8 cellular contexts compared by ENCODE assay signal in the genomic region with DNA sequence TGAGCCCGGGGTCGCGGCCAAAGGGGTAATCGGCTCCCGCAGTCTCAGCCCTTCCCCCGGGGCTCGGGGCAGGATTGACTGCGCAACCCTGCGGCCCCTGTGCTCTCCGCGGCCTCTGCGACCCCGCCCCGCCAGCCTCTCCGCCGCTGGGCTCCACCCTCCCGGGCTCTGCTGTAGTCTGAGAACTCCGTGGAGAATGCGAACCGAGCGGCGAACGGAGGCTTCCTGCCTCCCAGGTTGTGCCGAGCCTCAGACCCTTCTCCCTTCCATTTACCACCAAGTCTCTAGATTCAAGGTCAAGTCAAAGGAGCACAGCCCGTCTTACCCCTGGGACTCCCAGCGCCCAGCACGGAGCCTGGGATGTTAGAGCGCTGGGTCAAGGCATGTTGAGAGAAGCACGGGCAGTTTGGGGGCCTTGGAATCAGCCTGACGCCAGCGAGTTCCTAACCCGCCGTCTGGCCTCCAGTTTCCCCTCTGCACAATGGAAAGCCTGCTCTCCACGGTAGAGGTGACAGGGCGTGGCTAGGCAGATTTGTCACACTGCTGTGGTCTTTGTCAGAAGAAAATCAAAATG. TPM values are rescaled to one million over a fixed set of nuclear protein-coding genes. Genes with fewer than 3 reads are reported as not detected.
A peak's percentile ranks its signal among the peaks of the same experiment; 100 is the strongest.
DNase-seq lines count a peak whose midpoint lies in the region; ATAC-seq, FAIRE-seq and TF ChIP-seq lines count a peak whose summit lies in the region.

No MANE protein-coding gene starts in this region.

- H3K4me2 ChIP-seq in SU-DHL-6 (ENCODE audit: low read depth, low read length, poor library complexity, severe bottlenecking) = peak overlapping the region; percentile 21
- peak overlapping the region; percentile 94 for H3K4me2 ChIP-seq in smooth muscle cell

- no peaks in the 10 kb centered on the region for H3K9me2 ChIP-seq in SU-DHL-6 (replicated peaks; ENCODE audit: insufficient read depth, low read length)

- WGBS in smooth muscle cell (ENCODE audit: low lambda C conversion rate) = 3% methylated on average over 32 of the region's 35 CpGs

- no peaks in the 10 kb centered on the region for H3K9me3 ChIP-seq in SU-DHL-6 (ENCODE audit: insufficient read depth, low read length)
- H3K9me3 ChIP-seq in smooth muscle cell (replicated peaks; ENCODE audit: low read depth) = no peaks in the 10 kb centered on the region

- H3K79me2 ChIP-seq in SU-DHL-6 (ENCODE audit: insufficient read depth, low read length) = no peaks in the 10 kb centered on the region
- peaks cover 79% of the 10 kb centered on the region for H3K79me2 ChIP-seq in smooth muscle cell (ENCODE audit: low read depth)

- in situ Hi-C loops in brain microvascular endothelial cell (cut with HindIII; ENCODE audit: low pct_ligation_motif_present, low sequenced_read_pairs) = no loop called here

- no peak for FAIRE-seq in GM12892 (lab: Jason Lieb, UNC)

- no peaks in the 10 kb centered on the region for H3F3A ChIP-seq in SU-DHL-6 (ENCODE audit: insufficient read depth)
- no peaks in the 10 kb centered on the region for H3F3A ChIP-seq in smooth muscle cell (ENCODE audit: low read depth)

- H3K27ac ChIP-seq in SU-DHL-6 (ENCODE audit: low read depth, low read length) (no peak overlapping the region), brain microvascular endothelial cell (peak overlapping the region; percentile 88), smooth muscle cell (ENCODE audit: low read depth) (peak overlapping the region; percentile 86)

- H3K36me3 ChIP-seq in SU-DHL-6 (ENCODE audit: low read length) (no peaks in the 10 kb centered on the region), brain microvascular endothelial cell (replicated peaks) (peaks cover 6% of the 10 kb centered on the region), smooth muscle cell (ENCODE audit: low read depth) (no peaks in the 10 kb centered on the region)

- peak; percentile 32 for DNase-seq in GM12892 (ENCODE audit: insufficient read length)
- DNase-seq in brain microvascular endothelial cell = no peak
- peak; percentile 66 for DNase-seq in iris pigment epithelial cell (ENCODE audit: low read depth)
- DNase-seq in smooth muscle cell (lab: John Stamatoyannopoulos, UW; ENCODE audit: unreplicated experiment) = peak; percentile 34
- DNase-seq in cerebellar nuclear complex (lab: John Stamatoyannopoulos, UW) = no peak
- no peak for DNase-seq in NAMALWA (ENCODE audit: low spot score)

- no peak for ATAC-seq in HG03139 (IDR thresholded peaks at IDR 0.05; ENCODE audit: unreplicated experiment)

- TF ChIP-seq CTCF in SU-DHL-6 (IDR thresholded peaks at IDR 0.05; ENCODE audit: insufficient read depth, low read length, poor library complexity, severe bottlenecking) (no peak), brain microvascular endothelial cell (IDR thresholded peaks at IDR 0.05; ENCODE audit: low read depth, low read length, missing control alignments) (no peak), smooth muscle cell (IDR thresholded peaks at IDR 0.05; ENCODE audit: borderline replicate concordance, insufficient read depth, poor library complexity, severe bottlenecking) (no peak)

- no peaks in the 10 kb centered on the region for H4K20me1 ChIP-seq in SU-DHL-6 (ENCODE audit: low read depth, low read length)
- peaks cover 56% of the 10 kb centered on the region for H4K20me1 ChIP-seq in smooth muscle cell (ENCODE audit: low read depth)

- H3K4me3 ChIP-seq in SU-DHL-6 (ENCODE audit: insufficient read depth, low read length, poor library complexity, severe bottlenecking) (no peak overlapping the region), brain microvascular endothelial cell (ENCODE audit: low read depth, low read length) (peak overlapping the region; percentile 77), smooth muscle cell (peak overlapping the region; percentile 63)

- H2AFZ ChIP-seq in SU-DHL-6 (ENCODE audit: low read depth, low read length, severe bottlenecking) = peak overlapping the region; percentile 29
- H2AFZ ChIP-seq in smooth muscle cell (ENCODE audit: low read depth) = peak overlapping the region; percentile 83

- H3K4me1 ChIP-seq in smooth muscle cell (ENCODE audit: low read depth) = peaks cover 26% of the 10 kb centered on the region

- H3K27me3 ChIP-seq in SU-DHL-6 (ENCODE audit: low read length) = no peaks in the 10 kb centered on the region
- H3K27me3 ChIP-seq in brain microvascular endothelial cell (replicated peaks) = no peaks in the 10 kb centered on the region
- no peaks in the 10 kb centered on the region for H3K27me3 ChIP-seq in smooth muscle cell (ENCODE audit: low read depth)

- H3K9ac ChIP-seq in SU-DHL-6 (ENCODE audit: low read length) (no peak overlapping the region), smooth muscle cell (ENCODE audit: low read depth) (peak overlapping the region; percentile 84)

- TF ChIP-seq POLR2A in GM12892 (IDR thresholded peaks at IDR 0.05; ENCODE audit: low read depth, low read length) = peak; percentile 34; the same call in 1 of the 2 replicates

RNA-seq across cellular contexts. Expression of a gene that starts 3.0 kb away (rescaled TPM):
- 3.3 TPM for polyA plus RNA-seq in GM12892 (2012; ENCODE audit: missing spikeins)
- total RNA-seq in smooth muscle cell = 104 and 113 TPM in 2 replicates
- polyA plus RNA-seq in smooth muscle cell = 31.1 and 49.3 TPM in 2 replicates

Comparison
In these comparisons a context has a peak if more than half of its experiments do, and no peak if none do; other contexts are left out.
1. DNase-seq: peak in GM12892 (single experiment), iris pigment epithelial cell (single experiment) and smooth muscle cell (single experiment); none in brain microvascular endothelial cell (single experiment), cerebellar nuclear complex (0 of 2) and NAMALWA (single experiment).